In the genomic region with DNA sequence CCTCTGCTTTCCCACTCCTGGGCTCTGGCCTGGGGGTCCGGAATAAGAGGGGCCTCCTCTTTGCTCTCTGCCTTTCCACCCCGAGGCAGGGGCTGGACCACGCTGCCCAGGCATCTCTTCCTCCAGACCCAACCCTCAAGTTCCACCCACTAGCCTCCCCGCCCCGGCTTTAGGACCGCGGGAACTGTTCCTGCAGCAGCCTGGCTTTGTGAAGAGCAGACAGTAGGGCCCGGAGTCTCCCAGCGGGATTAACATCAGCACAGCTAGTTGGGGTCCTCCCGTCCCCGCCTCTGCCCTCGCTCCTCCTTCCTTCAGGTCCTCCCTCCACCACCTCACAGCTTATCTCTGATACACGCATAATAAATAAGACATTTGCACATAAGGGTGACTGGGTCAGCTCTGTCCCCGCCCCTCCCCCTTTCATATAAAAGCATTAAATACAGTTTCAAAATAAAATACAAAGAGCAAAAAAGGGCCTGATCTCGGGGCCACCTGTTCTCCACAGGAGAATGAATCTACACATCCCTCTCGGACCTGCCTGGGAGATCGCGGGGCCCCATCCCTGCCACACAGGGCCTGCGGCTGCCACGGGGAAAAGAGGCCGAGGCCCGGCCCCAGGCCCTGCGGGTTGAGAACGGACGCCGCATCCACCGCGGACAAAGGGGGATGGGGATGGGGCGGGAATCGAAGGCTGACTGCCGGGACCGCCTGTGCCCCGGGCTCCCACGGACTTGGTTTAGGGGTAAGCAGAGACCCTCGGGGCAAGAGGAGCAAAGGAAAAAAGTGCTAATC, we compare ENCODE assay signal across 11 cellular contexts. TPM values are rescaled to one million over a fixed set of nuclear protein-coding genes. Genes with fewer than 3 reads are reported as not detected.
DNase-seq lines count a peak whose midpoint lies in the region; ATAC-seq and TF ChIP-seq lines count a peak whose summit lies in the region.
"Had no signal": no experiment of that assay in that cellular context is flagged by ENCODE, and none has a peak within 500 bp of the region (broad histone marks: within the 10 kb centered on the region; RNA-seq: fewer than 3 reads in every experiment).

No MANE protein-coding gene starts in this region.

- no peak for TF ChIP-seq CTCF in dorsolateral prefrontal cortex (IDR thresholded peaks at IDR 0.05 in 54 of 56, conservative IDR thresholded peaks at IDR 0.05 in 2 of 56; ENCODE audit: low read depth in 1 of 56, partially characterized antibody in 56 of 56)

- peak; percentile 69 for DNase-seq in NCI-H1105 (lab: John Stamatoyannopoulos, UW)
- peak in 3 of 10 donors; percentile 25 to 53 (median 52) for DNase-seq in dorsolateral prefrontal cortex
- DNase-seq in left kidney (ENCODE audit: low read depth, low spot score) = peak; percentile 44
- DNase-seq in substantia nigra (lab: John Stamatoyannopoulos, UW) = peak in 3 of 49 donors; percentile 15 to 23 (median 21)
- DNase-seq in activated CD4-positive, alpha-beta T cell treated with anti-CD3 and anti-CD28 coated beads for 48 hours = no peak
- DNase-seq in activated naive CD4-positive, alpha-beta T cell treated with Interleukin-2 at 50 U/mL for 16 hours = no peak
- DNase-seq: effector CD8-positive, alpha-beta T cell had no signal

- no peak for ATAC-seq in HG02870 (IDR thresholded peaks at IDR 0.05; ENCODE audit: unreplicated experiment)
- no peak for ATAC-seq in GM21360 (IDR thresholded peaks at IDR 0.05; ENCODE audit: unreplicated experiment)

- no peaks in the 10 kb centered on the region for H3K27me3 ChIP-seq in dorsolateral prefrontal cortex
- H3K27me3 ChIP-seq: Peyer's patch had no signal

- H3K4me3 ChIP-seq in dorsolateral prefrontal cortex = peak overlapping the region; percentile 36 to 79 (median 65)

- intact Hi-C loops in dorsolateral prefrontal cortex (cut with DNase I) = loop anchor here (5.0 to 10.0 kb wide), 3 partner anchors 80 to 393 kb away; a partner anchor contains a TSS

- peak overlapping the region in 51 of 59 donors; percentile 10 to 86 (median 64) for H3K27ac ChIP-seq in dorsolateral prefrontal cortex
- peak overlapping the region; percentile 17 for H3K27ac ChIP-seq in substantia nigra (ENCODE audit: low read depth, low read length, poor library complexity, severe bottlenecking)
- H3K27ac ChIP-seq: KMS-11 had no signal

RNA-seq across cellular contexts. Expression of a gene that starts 6.5 kb away (rescaled TPM):
- total RNA-seq in dorsolateral prefrontal cortex = 10 to 100 TPM in 119 of 120 experiments, 1 to 10 TPM in 1; 8.7 to 41.2 (median 25.3) TPM

RNA-seq across cellular contexts. Expression of a gene that starts 51.2 kb away (rescaled TPM):
- 10 to 100 TPM; 19.8 to 60.5 (median 27.7) TPM for total RNA-seq in dorsolateral prefrontal cortex

Comparison
In these comparisons a context has a peak if more than half of its experiments do, and no peak if none do; other contexts are left out.
1. DNase-seq: peak in NCI-H1105 (single experiment) and left kidney (single experiment); none in activated CD4-positive, alpha-beta T cell treated with anti-CD3 and anti-CD28 coated beads for 48 hours (single experiment) and activated naive CD4-positive, alpha-beta T cell treated with Interleukin-2 at 50 U/mL for 16 hours (single experiment).